In genomic region chr1:74463301-74463988, GRCh38 we compare ENCODE assay signal across 12 cellular contexts. TPM values are rescaled to one million over a fixed set of nuclear protein-coding genes. Genes with fewer than 3 reads are reported as not detected.
DNase-seq lines count a peak whose midpoint lies in the region; ATAC-seq and FAIRE-seq lines count a peak whose summit lies in the region.
"Had no signal": no experiment of that assay in that cellular context is flagged by ENCODE, and none has a peak within 500 bp of the region (broad histone marks: within the 10 kb centered on the region; RNA-seq: fewer than 3 reads in every experiment).

No MANE protein-coding gene starts in this region.

- peaks cover 2% of the 10 kb centered on the region for H3K27me3 Mint-ChIP-seq in activated CD4-positive, alpha-beta T cell treated with anti-CD3 and anti-CD28 coated beads, Interleukin-2, amount 10 ng/mL, durations not matched to agents 7 days and 5 days

- H3K27ac Mint-ChIP-seq in activated CD4-positive, alpha-beta T cell treated with anti-CD3 and anti-CD28 coated beads, Interleukin-2, amount 10 ng/mL, durations not matched to agents 7 days and 5 days, result no peak overlapping the region
- H3K27ac Mint-ChIP-seq: memory B cell had no signal

- H2AK5ac ChIP-seq in neuronal stem cell (ENCODE audit: low read depth, low read length), result no peak overlapping the region

- no peak overlapping the region for H4K8ac ChIP-seq in neuronal stem cell (ENCODE audit: low read depth, low read length)

- H3K14ac ChIP-seq in neuronal stem cell (ENCODE audit: low read length), result no peak overlapping the region

- no peak overlapping the region for H3K4me2 ChIP-seq in neuronal stem cell (ENCODE audit: insufficient read depth, low read length, poor library complexity, severe bottlenecking)

- no peaks in the 10 kb centered on the region for H3K9me3 Mint-ChIP-seq in activated CD4-positive, alpha-beta T cell treated with anti-CD3 and anti-CD28 coated beads, Interleukin-2, amount 10 ng/mL, durations not matched to agents 7 days and 5 days
- H3K9me3 Mint-ChIP-seq: memory B cell had no signal

- H3K4ac ChIP-seq in neuronal stem cell (ENCODE audit: low read length), result no peak overlapping the region

- no peak overlapping the region for H3K4me3 Mint-ChIP-seq in activated CD4-positive, alpha-beta T cell treated with anti-CD3 and anti-CD28 coated beads, Interleukin-2, amount 10 ng/mL, durations not matched to agents 7 days and 5 days
- H3K4me3 Mint-ChIP-seq: memory B cell had no signal

- H3K9me3 ChIP-seq in neuronal stem cell (replicated peaks in 1 of 2; ENCODE audit: control insufficient read depth in 2 of 2, insufficient read depth in 1 of 2, low read depth in 1 of 2, low read length in 2 of 2), result peaks cover 2 to 3% of the 10 kb centered on the region in 2 donors
- H3K9me3 ChIP-seq: Peyer's patch had no signal

- CTCF ChIA-PET in activated CD4-positive, alpha-beta T cell treated with anti-CD3 and anti-CD28 coated beads, Interleukin-2, amount 10 ng/mL, durations not matched to agents 7 days and 5 days (lab: Charles Lee), result no interaction called here

- no peaks in the 10 kb centered on the region for H3K79me1 ChIP-seq in neuronal stem cell (ENCODE audit: low read depth, low read length)

- H3K27ac ChIP-seq in neuronal stem cell (replicated peaks; ENCODE audit: low read length), result no peak overlapping the region
- H3K27ac ChIP-seq: Peyer's patch had no signal

- WGBS in neuronal stem cell (ENCODE audit: extremely low coverage in 2 of 2, insufficient read length in 2 of 2, insufficient replicate concordance in 1 of 2), 2 donors, result no CpG with 5 or more reads among the region's 9 CpGs

- no peak overlapping the region for H3K9ac ChIP-seq in neuronal stem cell (ENCODE audit: low read depth, low read length, poor library complexity)

- H3K27me3 ChIP-seq in neuronal stem cell (ENCODE audit: control insufficient read depth in 3 of 3, insufficient read depth in 3 of 3, low read depth in 1 of 3, low read length in 3 of 3), result no peaks in the 10 kb centered on the region
- H3K27me3 ChIP-seq: Peyer's patch had no signal

- H3K36me3 Mint-ChIP-seq in activated CD4-positive, alpha-beta T cell treated with anti-CD3 and anti-CD28 coated beads, Interleukin-2, amount 10 ng/mL, durations not matched to agents 7 days and 5 days (ENCODE audit: low read depth), result no peaks in the 10 kb centered on the region
- H3K36me3 Mint-ChIP-seq: memory B cell had no signal

- H3K18ac ChIP-seq in neuronal stem cell (ENCODE audit: low read length), result no peak overlapping the region

- no peak overlapping the region for H3K23ac ChIP-seq in neuronal stem cell (ENCODE audit: low read depth, low read length, poor library complexity)

- peaks cover 2 to 5% of the 10 kb centered on the region in 2 donors for H3K4me1 ChIP-seq in neuronal stem cell (ENCODE audit: control insufficient read depth in 2 of 2, insufficient read depth in 1 of 2, low read depth in 1 of 2, low read length in 2 of 2)
- H3K4me1 ChIP-seq: Peyer's patch had no signal

- no peak overlapping the region for H4K91ac ChIP-seq in neuronal stem cell (ENCODE audit: low read depth, low read length, poor library complexity)

- H3K4me3 ChIP-seq in neuronal stem cell (ENCODE audit: low read length in 2 of 2), result no peak overlapping the region
- H3K4me3 ChIP-seq: Peyer's patch had no signal

- POLR2A ChIA-PET in activated CD4-positive, alpha-beta T cell treated with anti-CD3 and anti-CD28 coated beads, Interleukin-2, amount 10 ng/mL, durations not matched to agents 7 days and 5 days (lab: Charles Lee), result no interaction called here

- H3K36me3 ChIP-seq in neuronal stem cell (replicated peaks in 1 of 2; ENCODE audit: control insufficient read depth in 2 of 2, insufficient read depth in 2 of 2, low read length in 2 of 2), result no peaks in the 10 kb centered on the region
- H3K36me3 ChIP-seq: Peyer's patch had no signal

- no peak overlapping the region for H2BK5ac ChIP-seq in neuronal stem cell (ENCODE audit: low read length)

- H2AFZ ChIP-seq in neuronal stem cell (ENCODE audit: low read length), result peak overlapping the region; percentile 33

- DNase-seq in LHCN-M2 (ENCODE audit: low read depth), result peak; percentile 20
- no peak for DNase-seq in neuronal stem cell (ENCODE audit: low spot score)
- DNase-seq in mucosa of gallbladder (ENCODE audit: low spot score), result no peak
- DNase-seq in GM19239 (ENCODE audit: insufficient read length, low spot score), result no peak
- no peak for DNase-seq in activated CD4-positive, alpha-beta T cell treated with anti-CD3 and anti-CD28 coated beads, Interleukin-2, amount 10 ng/mL, durations not matched to agents 7 days and 5 days
- DNase-seq in SIG-M5 treated with dmso at 0.1 percent for 504 hours (lab: John Stamatoyannopoulos, UW; ENCODE audit: unreplicated experiment), result no peak
- DNase-seq: Peyer's patch; stimulated activated CD4-positive, alpha-beta T cell treated with anti-CD3 and anti-CD28 coated beads, Interleukin-4, amount 100 ng/mL, for 4 hours had no signal

- H3K4me1 Mint-ChIP-seq in activated CD4-positive, alpha-beta T cell treated with anti-CD3 and anti-CD28 coated beads, Interleukin-2, amount 10 ng/mL, durations not matched to agents 7 days and 5 days, result no peaks in the 10 kb centered on the region

- no peak overlapping the region for H2BK15ac ChIP-seq in neuronal stem cell (ENCODE audit: low read length)

- FAIRE-seq in GM19239 (lab: Jason Lieb, UNC), result no peak
- FAIRE-seq: endometrium had no signal

- no peak overlapping the region for H2BK120ac ChIP-seq in neuronal stem cell (ENCODE audit: low read depth, low read length)

- H2BK12ac ChIP-seq in neuronal stem cell (ENCODE audit: low read length), result no peak overlapping the region

- ATAC-seq in GM18868 (IDR thresholded peaks at IDR 0.05; ENCODE audit: unreplicated experiment) (peak; percentile 85), HG02588 (IDR thresholded peaks at IDR 0.05; ENCODE audit: unreplicated experiment) (peak; percentile 78)

RNA-seq across cellular contexts. Expression of gene LRRC53, which starts 49.0 kb away (rescaled TPM):
- 0.06 TPM in 1 of 2 replicates, not detected in the other for total RNA-seq in LHCN-M2 (2014; rRNA removed)
- polyA plus RNA-seq in LHCN-M2 (2012), result not detected
- not detected for polyA plus RNA-seq in neuronal stem cell (2013, experiment 1 of 2)
- polyA plus RNA-seq in neuronal stem cell (2013, experiment 2 of 2), result not detected
- not detected for total RNA-seq in mucosa of gallbladder
- total RNA-seq in activated CD4-positive, alpha-beta T cell treated with anti-CD3 and anti-CD28 coated beads, Interleukin-2, amount 10 ng/mL, durations not matched to agents 7 days and 5 days, result not detected
- total RNA-seq: Peyer's patch had no signal
